ENCODE assay signal across 13 cellular contexts in genomic region chr5:56060276-56061110, GRCh38.
DNase-seq lines count a peak whose midpoint lies in the region; ATAC-seq and TF ChIP-seq lines count a peak whose summit lies in the region.
"Had no signal": no experiment of that assay in that cellular context is flagged by ENCODE, and none has a peak within 500 bp of the region (broad histone marks: within the 10 kb centered on the region; RNA-seq: fewer than 3 reads in every experiment).

No MANE protein-coding gene starts in this region.

- peak overlapping the region; percentile 57 for H4K91ac ChIP-seq in mesenchymal stem cell (ENCODE audit: low read length)

- no peak overlapping the region for H2AK5ac ChIP-seq in mesenchymal stem cell (ENCODE audit: low read length, severe bottlenecking)

- peaks cover 60% of the 10 kb centered on the region for H3K4me1 Mint-ChIP-seq in activated T-cell treated with anti-CD3 and anti-CD28 coated beads, Interleukin-2, amount 50 U/mL, for 4 hours (ENCODE audit: low read depth)
- H3K4me1 Mint-ChIP-seq in stimulated activated naive CD8-positive, alpha-beta T cell treated with anti-CD3 and anti-CD28 coated beads, Interleukin-15, amount 100 ng/mL, for 72 hours, result peaks cover 86% of the 10 kb centered on the region
- H3K4me1 Mint-ChIP-seq: H9 had no signal

- peak overlapping the region; percentile 19 for H3K4me3 Mint-ChIP-seq in activated T-cell treated with anti-CD3 and anti-CD28 coated beads, Interleukin-2, amount 50 U/mL, for 4 hours
- peak overlapping the region; percentile 65 to 72 for H3K4me3 Mint-ChIP-seq in stimulated activated naive CD8-positive, alpha-beta T cell treated with anti-CD3 and anti-CD28 coated beads, Interleukin-15, amount 100 ng/mL, for 72 hours
- H3K4me3 Mint-ChIP-seq: H9 had no signal

- WGBS in mesenchymal stem cell, result 69% methylated on average over 9 of the region's 10 CpGs
- 59 to 69% methylated on average over 10 of the region's 10 CpGs for WGBS in esophagus squamous epithelium, 2 donors

- H3K27me3 ChIP-seq in mesenchymal stem cell (ENCODE audit: control insufficient read depth in 1 of 2, insufficient read depth in 1 of 2, low read length in 2 of 2) (no peaks in the 10 kb centered on the region), esophagus squamous epithelium (no peaks in the 10 kb centered on the region)
- H3K27me3 ChIP-seq: transverse colon had no signal

- H3K23ac ChIP-seq in mesenchymal stem cell (ENCODE audit: low read length in 2 of 2), result no peak overlapping the region

- no peak overlapping the region for H3K4me2 ChIP-seq in mesenchymal stem cell (ENCODE audit: low read length, poor library complexity, severe bottlenecking)

- H3K36me3 ChIP-seq in mesenchymal stem cell (ENCODE audit: control insufficient read depth in 1 of 2, insufficient read depth in 2 of 2, low read depth in 1 of 2, low read length in 2 of 2) (no peaks in the 10 kb centered on the region), esophagus squamous epithelium (no peaks in the 10 kb centered on the region)
- H3K36me3 ChIP-seq: transverse colon had no signal

- no peaks in the 10 kb centered on the region for H3K9me3 Mint-ChIP-seq in activated T-cell treated with anti-CD3 and anti-CD28 coated beads, Interleukin-2, amount 50 U/mL, for 4 hours
- peaks cover 0 to 4% of the 10 kb centered on the region in 2 donors for H3K9me3 Mint-ChIP-seq in stimulated activated naive CD8-positive, alpha-beta T cell treated with anti-CD3 and anti-CD28 coated beads, Interleukin-15, amount 100 ng/mL, for 72 hours
- H3K9me3 Mint-ChIP-seq: H9 had no signal

- intact Hi-C loops in esophagus squamous epithelium (cut with DNase I), result no loop called here

- TF ChIP-seq POLR2A in erythroblast (IDR thresholded peaks at IDR 0.05; ENCODE audit: low read length), result no peak
- no peak for TF ChIP-seq POLR2A in esophagus squamous epithelium (IDR thresholded peaks at IDR 0.05)

- no peaks in the 10 kb centered on the region for H3K36me3 Mint-ChIP-seq in activated T-cell treated with anti-CD3 and anti-CD28 coated beads, Interleukin-2, amount 50 U/mL, for 4 hours (ENCODE audit: insufficient read depth)

- H4K8ac ChIP-seq in mesenchymal stem cell (ENCODE audit: low read length), result peak overlapping the region; percentile 60

- H2BK120ac ChIP-seq in mesenchymal stem cell (ENCODE audit: low read depth, low read length), result peak overlapping the region; percentile 2

- H3K4ac ChIP-seq in mesenchymal stem cell (ENCODE audit: low read depth in 1 of 2, low read length in 2 of 2), result peak overlapping the region in 1 of 2 experiments; percentile 28

- peak overlapping the region; percentile 1 for H3K27ac Mint-ChIP-seq in stimulated activated naive CD8-positive, alpha-beta T cell treated with anti-CD3 and anti-CD28 coated beads, Interleukin-15, amount 100 ng/mL, for 72 hours
- H3K27ac Mint-ChIP-seq: H9 had no signal

- no peak overlapping the region for H2BK15ac ChIP-seq in mesenchymal stem cell (ENCODE audit: low read depth, poor library complexity, severe bottlenecking)

- H2AFZ ChIP-seq in mesenchymal stem cell (ENCODE audit: low read depth, low read length), result no peak overlapping the region

- H3K9ac ChIP-seq in mesenchymal stem cell (ENCODE audit: low read length), result no peak overlapping the region

- peak overlapping the region in 1 of 2 experiments; percentile 20 for H2BK12ac ChIP-seq in mesenchymal stem cell (ENCODE audit: low read length in 2 of 2)

- H3K4me1 ChIP-seq in mesenchymal stem cell (ENCODE audit: control insufficient read depth, insufficient read depth, low read depth, low read length) (peaks cover 10% of the 10 kb centered on the region), esophagus squamous epithelium (peaks cover 0 to 17% (median 12%) of the 10 kb centered on the region in 3 donors)

- H3K18ac ChIP-seq in mesenchymal stem cell (ENCODE audit: low read depth in 1 of 2, low read length in 2 of 2), result peak overlapping the region; percentile 18 to 64

- TF ChIP-seq CTCF in esophagus squamous epithelium (IDR thresholded peaks at IDR 0.05), result no peak

- peak; percentile 66 for DNase-seq in activated CD8-positive, alpha-beta memory T cell treated with anti-CD3 and anti-CD28 coated beads, Interleukin-2, amount 50 U/mL, for 48 hours
- DNase-seq in activated CD8-positive, alpha-beta memory T cell treated with anti-CD3 and anti-CD28 coated beads for 24 hours, result no peak
- DNase-seq in activated T-cell treated with anti-CD3 and anti-CD28 coated beads, Interleukin-2, amount 50 U/mL, for 4 hours, result peak; percentile 17
- DNase-seq in mesenchymal stem cell (peak; percentile 41), erythroblast (lab: John Stamatoyannopoulos, UW) (no peak), esophagus squamous epithelium (lab: John Stamatoyannopoulos, UW) (no peak)
- peak; percentile 63 to 76 for DNase-seq in stimulated activated naive CD8-positive, alpha-beta T cell treated with anti-CD3 and anti-CD28 coated beads, Interleukin-15, amount 100 ng/mL, for 72 hours
- DNase-seq: H9, mucosa of descending colon, NCI-H1092 treated with DMSO at 0.1 percent for 48 hours, RPMI8226, transverse colon had no signal

- peak; percentile 39 to 42 for ATAC-seq in activated T-cell treated with anti-CD3 and anti-CD28 coated beads, Interleukin-2, amount 50 U/mL, for 4 hours
- ATAC-seq in stimulated activated naive CD8-positive, alpha-beta T cell treated with anti-CD3 and anti-CD28 coated beads, Interleukin-15, amount 100 ng/mL, for 72 hours, result peak; percentile 67
- ATAC-seq in HG02840 (IDR thresholded peaks at IDR 0.05; ENCODE audit: low FRiP score, unreplicated experiment), result no peak
- ATAC-seq: mucosa of descending colon had no signal

- H3K27me3 Mint-ChIP-seq in activated T-cell treated with anti-CD3 and anti-CD28 coated beads, Interleukin-2, amount 50 U/mL, for 4 hours (ENCODE audit: low read depth), result no peaks in the 10 kb centered on the region
- H3K27me3 Mint-ChIP-seq in stimulated activated naive CD8-positive, alpha-beta T cell treated with anti-CD3 and anti-CD28 coated beads, Interleukin-15, amount 100 ng/mL, for 72 hours, result no peaks in the 10 kb centered on the region

- no peak overlapping the region for H3K14ac ChIP-seq in mesenchymal stem cell (ENCODE audit: low read length in 2 of 2)

- no peaks in the 10 kb centered on the region for H3K79me1 ChIP-seq in mesenchymal stem cell (replicated peaks; ENCODE audit: low read length, poor library complexity, severe bottlenecking)

- H3K27ac ChIP-seq in mesenchymal stem cell (ENCODE audit: low read length, poor library complexity, severe bottlenecking) (peak overlapping the region; percentile 2), esophagus squamous epithelium (no peak overlapping the region)
- H3K27ac ChIP-seq: transverse colon had no signal

- H3K4me3 ChIP-seq in mesenchymal stem cell (ENCODE audit: insufficient read depth in 1 of 2, low read depth in 1 of 2, low read length in 2 of 2) (no peak overlapping the region), esophagus squamous epithelium (no peak overlapping the region)
- H3K4me3 ChIP-seq: mucosa of descending colon, transverse colon had no signal

- H3K9me3 ChIP-seq in mesenchymal stem cell (ENCODE audit: control insufficient read depth, low read length) (no peaks in the 10 kb centered on the region), esophagus squamous epithelium (no peaks in the 10 kb centered on the region)
- H3K9me3 ChIP-seq: mucosa of descending colon, transverse colon had no signal

- no peak overlapping the region for H2BK5ac ChIP-seq in mesenchymal stem cell (ENCODE audit: low read depth, low read length, poor library complexity, severe bottlenecking)

Comparison
In these comparisons a context has a peak if more than half of its experiments do, and no peak if none do; other contexts are left out.
1. DNase-seq: peak in activated CD8-positive, alpha-beta memory T cell treated with anti-CD3 and anti-CD28 coated beads, Interleukin-2, amount 50 U/mL, for 48 hours (single experiment), activated T-cell treated with anti-CD3 and anti-CD28 coated beads, Interleukin-2, amount 50 U/mL, for 4 hours (single experiment), mesenchymal stem cell (single experiment) and stimulated activated naive CD8-positive, alpha-beta T cell treated with anti-CD3 and anti-CD28 coated beads, Interleukin-15, amount 100 ng/mL, for 72 hours (2 of 2); none in activated CD8-positive, alpha-beta memory T cell treated with anti-CD3 and anti-CD28 coated beads for 24 hours (single experiment), erythroblast (0 of 2) and esophagus squamous epithelium (single experiment).